Comparison of ENCODE assay signal across 1 cellular context in the genomic region with DNA sequence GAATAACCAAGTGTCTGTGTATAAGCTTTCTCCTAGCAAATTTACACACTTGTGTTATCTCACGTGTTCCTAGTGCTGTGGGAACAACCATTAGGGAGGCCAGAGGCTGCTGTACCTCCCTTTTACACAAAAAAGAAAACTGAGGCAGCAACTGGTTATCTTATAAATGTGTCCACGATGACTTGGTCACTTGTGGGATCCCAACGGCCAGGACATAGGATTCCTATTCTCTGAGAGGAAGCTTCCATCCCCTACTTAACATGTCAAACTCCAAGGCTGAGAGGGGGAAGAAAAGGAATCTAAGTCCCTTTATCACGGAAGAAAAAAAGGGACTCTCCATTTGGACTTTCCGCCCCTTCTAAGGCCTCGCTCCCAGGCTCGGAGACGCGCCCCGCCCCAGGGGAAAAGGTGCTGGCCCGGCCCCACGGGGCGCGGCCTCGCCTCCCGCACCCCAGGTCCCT.
TF ChIP-seq lines count a peak whose summit lies in the region.

No MANE protein-coding gene starts in this region.

TF ChIP-seq in GM23338, 12 proteins besides CTCF, POLR2A, EP300 and RAD21 (continued from another document):
- TF ChIP-seq, protein P1, sequence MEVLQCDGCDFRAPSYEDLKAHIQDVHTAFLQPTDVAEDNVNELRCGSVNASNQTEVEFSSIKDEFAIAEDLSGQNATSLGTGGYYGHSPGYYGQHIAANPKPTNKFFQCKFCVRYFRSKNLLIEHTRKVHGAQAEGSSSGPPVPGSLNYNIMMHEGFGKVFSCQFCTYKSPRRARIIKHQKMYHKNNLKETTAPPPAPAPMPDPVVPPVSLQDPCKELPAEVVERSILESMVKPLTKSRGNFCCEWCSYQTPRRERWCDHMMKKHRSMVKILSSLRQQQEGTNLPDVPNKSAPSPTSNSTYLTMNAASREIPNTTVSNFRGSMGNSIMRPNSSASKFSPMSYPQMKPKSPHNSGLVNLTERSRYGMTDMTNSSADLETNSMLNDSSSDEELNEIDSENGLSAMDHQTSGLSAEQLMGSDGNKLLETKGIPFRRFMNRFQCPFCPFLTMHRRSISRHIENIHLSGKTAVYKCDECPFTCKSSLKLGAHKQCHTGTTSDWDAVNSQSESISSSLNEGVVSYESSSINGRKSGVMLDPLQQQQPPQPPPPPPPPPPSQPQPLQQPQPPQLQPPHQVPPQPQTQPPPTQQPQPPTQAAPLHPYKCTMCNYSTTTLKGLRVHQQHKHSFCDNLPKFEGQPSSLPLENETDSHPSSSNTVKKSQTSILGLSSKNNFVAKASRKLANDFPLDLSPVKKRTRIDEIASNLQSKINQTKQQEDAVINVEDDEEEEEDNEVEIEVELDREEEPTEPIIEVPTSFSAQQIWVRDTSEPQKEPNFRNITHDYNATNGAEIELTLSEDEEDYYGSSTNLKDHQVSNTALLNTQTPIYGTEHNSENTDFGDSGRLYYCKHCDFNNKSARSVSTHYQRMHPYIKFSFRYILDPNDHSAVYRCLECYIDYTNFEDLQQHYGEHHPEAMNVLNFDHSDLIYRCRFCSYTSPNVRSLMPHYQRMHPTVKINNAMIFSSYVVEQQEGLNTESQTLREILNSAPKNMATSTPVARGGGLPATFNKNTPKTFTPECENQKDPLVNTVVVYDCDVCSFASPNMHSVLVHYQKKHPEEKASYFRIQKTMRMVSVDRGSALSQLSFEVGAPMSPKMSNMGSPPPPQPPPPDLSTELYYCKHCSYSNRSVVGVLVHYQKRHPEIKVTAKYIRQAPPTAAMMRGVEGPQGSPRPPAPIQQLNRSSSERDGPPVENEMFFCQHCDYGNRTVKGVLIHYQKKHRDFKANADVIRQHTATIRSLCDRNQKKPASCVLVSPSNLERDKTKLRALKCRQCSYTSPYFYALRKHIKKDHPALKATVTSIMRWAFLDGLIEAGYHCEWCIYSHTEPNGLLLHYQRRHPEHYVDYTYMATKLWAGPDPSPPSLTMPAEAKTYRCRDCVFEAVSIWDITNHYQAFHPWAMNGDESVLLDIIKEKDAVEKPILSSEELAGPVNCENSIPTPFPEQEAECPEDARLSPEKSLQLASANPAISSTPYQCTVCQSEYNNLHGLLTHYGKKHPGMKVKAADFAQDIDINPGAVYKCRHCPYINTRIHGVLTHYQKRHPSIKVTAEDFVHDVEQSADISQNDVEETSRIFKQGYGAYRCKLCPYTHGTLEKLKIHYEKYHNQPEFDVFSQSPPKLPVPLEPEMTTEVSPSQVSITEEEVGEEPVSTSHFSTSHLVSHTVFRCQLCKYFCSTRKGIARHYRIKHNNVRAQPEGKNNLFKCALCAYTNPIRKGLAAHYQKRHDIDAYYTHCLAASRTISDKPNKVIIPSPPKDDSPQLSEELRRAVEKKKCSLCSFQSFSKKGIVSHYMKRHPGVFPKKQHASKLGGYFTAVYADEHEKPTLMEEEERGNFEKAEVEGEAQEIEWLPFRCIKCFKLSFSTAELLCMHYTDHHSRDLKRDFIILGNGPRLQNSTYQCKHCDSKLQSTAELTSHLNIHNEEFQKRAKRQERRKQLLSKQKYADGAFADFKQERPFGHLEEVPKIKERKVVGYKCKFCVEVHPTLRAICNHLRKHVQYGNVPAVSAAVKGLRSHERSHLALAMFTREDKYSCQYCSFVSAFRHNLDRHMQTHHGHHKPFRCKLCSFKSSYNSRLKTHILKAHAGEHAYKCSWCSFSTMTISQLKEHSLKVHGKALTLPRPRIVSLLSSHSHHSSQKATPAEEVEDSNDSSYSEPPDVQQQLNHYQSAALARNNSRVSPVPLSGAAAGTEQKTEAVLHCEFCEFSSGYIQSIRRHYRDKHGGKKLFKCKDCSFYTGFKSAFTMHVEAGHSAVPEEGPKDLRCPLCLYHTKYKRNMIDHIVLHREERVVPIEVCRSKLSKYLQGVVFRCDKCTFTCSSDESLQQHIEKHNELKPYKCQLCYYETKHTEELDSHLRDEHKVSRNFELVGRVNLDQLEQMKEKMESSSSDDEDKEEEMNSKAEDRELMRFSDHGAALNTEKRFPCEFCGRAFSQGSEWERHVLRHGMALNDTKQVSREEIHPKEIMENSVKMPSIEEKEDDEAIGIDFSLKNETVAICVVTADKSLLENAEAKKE (CRISPR knock-in tag; IDR thresholded peaks at IDR 0.05): no peak
- TF ChIP-seq CREB1 (CRISPR knock-in tag; IDR thresholded peaks at IDR 0.05; ENCODE audit: low read depth) (no peak), ZNF331 (CRISPR knock-in tag; IDR thresholded peaks at IDR 0.05; ENCODE audit: low read depth) (no peak), NANOG (IDR thresholded peaks at IDR 0.05; ENCODE audit: borderline replicate concordance) (no peak), ZNF114 (CRISPR knock-in tag; IDR thresholded peaks at IDR 0.05) (no peak)
